19 cellular contexts compared by ENCODE assay signal in the genomic region with DNA sequence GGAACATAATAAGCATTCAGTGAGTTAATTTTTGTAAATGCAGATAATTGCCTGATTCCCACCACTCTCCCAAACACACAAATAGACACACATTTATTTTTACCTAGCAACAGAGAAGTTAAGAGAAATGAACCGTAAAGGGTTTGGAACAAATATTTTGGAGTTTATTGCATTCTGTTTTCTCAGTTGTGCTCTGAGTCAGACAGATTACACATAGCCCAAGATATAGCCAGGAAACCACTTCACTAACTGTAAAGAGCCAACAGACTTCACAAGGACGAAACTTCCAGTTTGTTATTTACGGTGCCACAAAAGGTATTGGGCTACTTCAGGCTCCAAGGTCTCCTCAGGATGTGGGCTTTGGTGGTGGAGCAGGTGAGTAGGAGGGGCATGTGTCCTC.
DNase-seq lines count a peak whose midpoint lies in the region; ATAC-seq and TF ChIP-seq lines count a peak whose summit lies in the region.
"Had no signal": no experiment of that assay in that cellular context is flagged by ENCODE, and none has a peak within 500 bp of the region (broad histone marks: within the 10 kb centered on the region; RNA-seq: fewer than 3 reads in every experiment).

No MANE protein-coding gene starts in this region.

- intact Hi-C loops in MCF 10A (cut with micrococcal nuclease), result no loop called here
- intact Hi-C loops in breast epithelium (cut with DNase I; ENCODE audit: low total_unique reads), result no loop called here

- POLR2A ChIA-PET in MCF 10A (lab: Yijun Ruan, JAX), result interaction anchor here (1.3 kb wide), 1 partner anchor 27 kb away, joined by 3 read pairs; no protein-coding TSS in a partner anchor

- no peaks in the 10 kb centered on the region for H3K27me3 Mint-ChIP-seq in MCF 10A (ENCODE audit: insufficient read depth, unreplicated experiment)
- peaks cover 0 to 2% (median 1%) of the 10 kb centered on the region in 3 donors for H3K27me3 Mint-ChIP-seq in immature natural killer cell (ENCODE audit: low read depth in 3 of 3)
- no peaks in the 10 kb centered on the region for H3K27me3 Mint-ChIP-seq in activated T-cell treated with anti-CD3 and anti-CD28 coated beads, Interleukin-2, amount 50 U/mL, for 72 hours (ENCODE audit: low read depth)
- H3K27me3 Mint-ChIP-seq in glutamatergic neuron (ENCODE audit: unreplicated experiment), result peaks cover 2% of the 10 kb centered on the region

- H3K4me1 Mint-ChIP-seq in MCF 10A (ENCODE audit: insufficient read depth, unreplicated experiment) (peaks cover 35% of the 10 kb centered on the region), immature natural killer cell (no peaks in the 10 kb centered on the region), glutamatergic neuron (ENCODE audit: low read depth, unreplicated experiment) (peaks cover 21% of the 10 kb centered on the region)
- H3K4me1 Mint-ChIP-seq in activated T-cell treated with anti-CD3 and anti-CD28 coated beads, Interleukin-2, amount 50 U/mL, for 72 hours (ENCODE audit: low read depth), result peaks cover 5% of the 10 kb centered on the region
- H3K4me1 Mint-ChIP-seq: stimulated activated effector memory CD8-positive, alpha-beta T cell treated with anti-CD3 and anti-CD28 coated beads, Interleukin-12 subunit alpha, Interleukin-12 subunit beta, amount 100 ng/mL, for 72 hours had no signal

- no peaks in the 10 kb centered on the region for H3K27me3 ChIP-seq in breast epithelium
- H3K27me3 ChIP-seq: cardiac muscle cell, sigmoid colon, tibial artery had no signal

- H3K27ac Mint-ChIP-seq in MCF 10A (ENCODE audit: low read depth, unreplicated experiment) (peak overlapping the region; percentile 60), immature natural killer cell (no peak overlapping the region), glutamatergic neuron (ENCODE audit: unreplicated experiment) (no peak overlapping the region)
- no peak overlapping the region for H3K27ac Mint-ChIP-seq in activated T-cell treated with anti-CD3 and anti-CD28 coated beads, Interleukin-2, amount 50 U/mL, for 72 hours
- H3K27ac Mint-ChIP-seq: CD8-positive, alpha-beta T cell; stimulated activated effector memory CD8-positive, alpha-beta T cell treated with anti-CD3 and anti-CD28 coated beads, Interleukin-12 subunit alpha, Interleukin-12 subunit beta, amount 100 ng/mL, for 72 hours had no signal

- no peak for TF ChIP-seq POLR2A in breast epithelium (IDR thresholded peaks at IDR 0.05)

- H3K4me3 Mint-ChIP-seq in MCF 10A (ENCODE audit: unreplicated experiment), result no peak overlapping the region
- H3K4me3 Mint-ChIP-seq in immature natural killer cell, result no peak overlapping the region
- no peak overlapping the region for H3K4me3 Mint-ChIP-seq in activated T-cell treated with anti-CD3 and anti-CD28 coated beads, Interleukin-2, amount 50 U/mL, for 72 hours
- H3K4me3 Mint-ChIP-seq in glutamatergic neuron (ENCODE audit: unreplicated experiment), result no peak overlapping the region
- H3K4me3 Mint-ChIP-seq: CD8-positive, alpha-beta T cell; stimulated activated effector memory CD8-positive, alpha-beta T cell treated with anti-CD3 and anti-CD28 coated beads, Interleukin-12 subunit alpha, Interleukin-12 subunit beta, amount 100 ng/mL, for 72 hours had no signal

- no peak for ATAC-seq in activated T-cell treated with anti-CD3 and anti-CD28 coated beads, Interleukin-2, amount 50 U/mL, for 72 hours (replicated peaks in 1 of 2)
- ATAC-seq in GM21526 (IDR thresholded peaks at IDR 0.05; ENCODE audit: low FRiP score, unreplicated experiment), result no peak
- ATAC-seq: CD8-positive, alpha-beta T cell; HepG2; stimulated activated effector memory CD8-positive, alpha-beta T cell treated with anti-CD3 and anti-CD28 coated beads, Interleukin-12 subunit alpha, Interleukin-12 subunit beta, amount 100 ng/mL, for 72 hours had no signal

- H3K36me3 Mint-ChIP-seq in MCF 10A (ENCODE audit: insufficient read depth, unreplicated experiment) (no peaks in the 10 kb centered on the region), immature natural killer cell (no peaks in the 10 kb centered on the region), glutamatergic neuron (ENCODE audit: unreplicated experiment) (no peaks in the 10 kb centered on the region)
- no peaks in the 10 kb centered on the region for H3K36me3 Mint-ChIP-seq in activated T-cell treated with anti-CD3 and anti-CD28 coated beads, Interleukin-2, amount 50 U/mL, for 72 hours (ENCODE audit: insufficient read depth in 2 of 2)
- H3K36me3 Mint-ChIP-seq: CD8-positive, alpha-beta T cell; stimulated activated effector memory CD8-positive, alpha-beta T cell treated with anti-CD3 and anti-CD28 coated beads, Interleukin-12 subunit alpha, Interleukin-12 subunit beta, amount 100 ng/mL, for 72 hours had no signal

- in situ Hi-C loops in astrocyte of the spinal cord (cut with HindIII; ENCODE audit: low sequenced_read_pairs), result no loop called here

- no peaks in the 10 kb centered on the region for H3K9me3 Mint-ChIP-seq in MCF 10A (ENCODE audit: unreplicated experiment)
- peaks cover 0 to 4% (median 1%) of the 10 kb centered on the region in 6 donors for H3K9me3 Mint-ChIP-seq in immature natural killer cell
- peaks cover 0 to 2% of the 10 kb centered on the region in 2 donors for H3K9me3 Mint-ChIP-seq in activated T-cell treated with anti-CD3 and anti-CD28 coated beads, Interleukin-2, amount 50 U/mL, for 72 hours
- H3K9me3 Mint-ChIP-seq in glutamatergic neuron (ENCODE audit: unreplicated experiment), result no peaks in the 10 kb centered on the region
- H3K9me3 Mint-ChIP-seq: CD8-positive, alpha-beta T cell had no signal

- H3K27ac ChIP-seq in breast epithelium, result no peak overlapping the region
- H3K27ac ChIP-seq: cardiac muscle cell, sigmoid colon, tibial artery had no signal

- no peaks in the 10 kb centered on the region for H3K9me3 ChIP-seq in breast epithelium
- H3K9me3 ChIP-seq: sigmoid colon, tibial artery had no signal

- peak; percentile 60 for DNase-seq in MCF 10A (ENCODE audit: unreplicated experiment)
- DNase-seq in breast epithelium (ENCODE audit: low spot score in 2 of 2), result no peak
- peak; percentile 83 for DNase-seq in astrocyte of the spinal cord (ENCODE audit: low read depth, low spot score)
- DNase-seq in fibroblast of the conjunctiva (ENCODE audit: low read depth), result peak; percentile 45
- no peak for DNase-seq in immature natural killer cell
- no peak for DNase-seq in activated T-cell treated with anti-CD3 and anti-CD28 coated beads, Interleukin-2, amount 50 U/mL, for 72 hours
- no peak for DNase-seq in glutamatergic neuron
- DNase-seq: 8988T; activated CD4-positive, alpha-beta T cell treated with anti-CD3 and anti-CD28 coated beads for 1 hour; activated CD8-positive, alpha-beta memory T cell treated with anti-CD3 and anti-CD28 coated beads, Interleukin-2, amount 50 U/mL, for 4 hours; activated naive CD4-positive, alpha-beta T cell treated with Interleukin-2 at 50 U/mL for 16 hours; CD8-positive, alpha-beta T cell; SHP77; sigmoid colon; tibial artery had no signal

- H3K4me3 ChIP-seq in breast epithelium (no peak overlapping the region), astrocyte of the spinal cord (ENCODE audit: low read depth, low read length) (no peak overlapping the region)
- H3K4me3 ChIP-seq: cardiac muscle cell, sigmoid colon, tibial artery had no signal

- TF ChIP-seq CTCF in MCF 10A (IDR thresholded peaks at IDR 0.05; ENCODE audit: unreplicated experiment) (no peak), breast epithelium (IDR thresholded peaks at IDR 0.05) (no peak), astrocyte of the spinal cord (IDR thresholded peaks at IDR 0.05; ENCODE audit: low read depth, low read length) (no peak), glutamatergic neuron (IDR thresholded peaks at IDR 0.05; ENCODE audit: partially characterized antibody, unreplicated experiment) (no peak)

- H3K36me3 ChIP-seq in breast epithelium, result no peaks in the 10 kb centered on the region
- H3K36me3 ChIP-seq: cardiac muscle cell, sigmoid colon, tibial artery had no signal

- no peaks in the 10 kb centered on the region for H3K4me1 ChIP-seq in breast epithelium
- H3K4me1 ChIP-seq: sigmoid colon had no signal

- CTCF ChIA-PET in MCF 10A (lab: Yijun Ruan, JAX), result no interaction called here

- BruUV-seq in MCF 10A (replicated peaks; lab: Mats Ljungman, UMichigan), result no TSS peak

Comparison
In these comparisons a context has a peak if more than half of its experiments do, and no peak if none do; other contexts are left out.
1. DNase-seq: peak in MCF 10A (single experiment), astrocyte of the spinal cord (single experiment) and fibroblast of the conjunctiva (single experiment); none in breast epithelium (0 of 2), immature natural killer cell (0 of 3), activated T-cell treated with anti-CD3 and anti-CD28 coated beads, Interleukin-2, amount 50 U/mL, for 72 hours (0 of 2) and glutamatergic neuron (single experiment).